In the genomic region with DNA sequence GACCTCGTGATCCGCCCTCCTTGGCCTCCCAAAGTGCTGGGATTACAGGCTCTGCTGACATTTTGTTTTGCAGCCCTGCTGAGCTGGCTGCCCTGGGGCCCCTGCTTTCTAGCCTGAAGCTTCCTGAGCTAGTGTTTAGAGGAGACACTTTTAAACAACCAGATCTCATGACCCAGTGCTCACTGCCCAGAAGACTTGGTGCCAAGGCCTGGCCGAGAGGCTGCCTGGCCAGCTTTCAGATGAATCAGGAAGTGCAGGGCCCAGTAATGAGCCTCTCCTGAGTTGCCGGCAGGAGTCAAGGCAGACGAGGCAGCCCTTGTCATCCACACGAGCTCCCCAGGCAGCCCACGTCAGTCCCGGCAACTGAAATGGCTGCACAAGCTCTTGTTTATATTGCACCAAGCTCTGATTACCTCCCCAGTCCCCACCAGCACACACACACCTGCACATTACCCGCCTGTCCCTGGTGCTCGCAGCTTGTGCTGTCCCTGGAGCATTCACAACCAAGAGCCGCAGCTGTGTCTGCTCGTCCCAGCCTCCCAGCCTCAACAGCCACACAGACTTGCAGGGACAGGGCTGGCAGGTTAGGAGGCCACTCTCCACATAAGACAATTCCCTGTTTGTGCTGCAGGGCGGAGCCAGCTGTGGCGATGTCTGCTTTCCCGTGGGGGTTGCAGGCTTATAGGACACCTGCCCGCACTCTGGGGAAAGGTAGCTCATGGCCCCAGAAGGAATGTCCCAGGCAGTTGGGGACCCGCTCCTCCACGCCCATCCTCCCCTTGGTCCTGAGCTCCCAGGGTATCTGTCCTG, we compare ENCODE assay signal across 12 cellular contexts.
DNase-seq lines count a peak whose midpoint lies in the region; ATAC-seq and TF ChIP-seq lines count a peak whose summit lies in the region.
"Had no signal": no experiment of that assay in that cellular context is flagged by ENCODE, and none has a peak within 500 bp of the region (broad histone marks: within the 10 kb centered on the region; RNA-seq: fewer than 3 reads in every experiment).

No MANE protein-coding gene starts in this region.

- H4K20me1 ChIP-seq in fibroblast of lung (ENCODE audit: control insufficient read depth, extremely low read depth, insufficient read depth, low read length) = no peaks in the 10 kb centered on the region

- no peaks in the 10 kb centered on the region for H3K79me2 ChIP-seq in fibroblast of lung (ENCODE audit: control insufficient read depth, insufficient read depth, low read length)

- H3K27me3 ChIP-seq in fibroblast of lung (ENCODE audit: control insufficient read depth, insufficient read depth, low read length) = no peaks in the 10 kb centered on the region

- no peak for ATAC-seq in HG03039 (IDR thresholded peaks at IDR 0.05; ENCODE audit: unreplicated experiment)
- ATAC-seq in GM21737 (IDR thresholded peaks at IDR 0.05; ENCODE audit: unreplicated experiment) = no peak
- ATAC-seq: T-cell had no signal

- no peaks in the 10 kb centered on the region for H3K36me3 ChIP-seq in fibroblast of lung (ENCODE audit: control insufficient read depth, insufficient read depth, low read length)

- H3K4me2 ChIP-seq in fibroblast of lung (ENCODE audit: extremely low read depth, insufficient read depth, low read length) = no peak overlapping the region

- TF ChIP-seq CTCF in LNCaP clone FGC (IDR thresholded peaks at IDR 0.05; ENCODE audit: control insufficient read depth, extremely low read depth, insufficient read depth) = no peak
- no peak for TF ChIP-seq CTCF in fibroblast of lung (conservative IDR thresholded peaks at IDR 0.05 in 1 of 2, IDR thresholded peaks at IDR 0.05 in 1 of 2; ENCODE audit: low read depth in 1 of 2, low read length in 2 of 2)

- no peak overlapping the region for H2AFZ ChIP-seq in fibroblast of lung (ENCODE audit: low read length)

- H3K4me3 ChIP-seq in LNCaP clone FGC (ENCODE audit: low read depth, low read length) (peak overlapping the region; percentile 24), fibroblast of lung (replicated peaks in 1 of 4; ENCODE audit: control extremely low read depth in 1 of 4, insufficient read depth in 1 of 4, low read depth in 3 of 4, low read length in 4 of 4) (no peak overlapping the region)

- in situ Hi-C loops in ACHN (cut with HindIII; ENCODE audit: low pct_ligation_motif_present, low pct_unique_long_range_greater_than_20kb, low sequenced_read_pairs) = no loop called here

- DNase-seq in LNCaP clone FGC (ENCODE audit: low read depth) (peak; percentile 74), NCI-H69 (lab: John Stamatoyannopoulos, UW) (peak; percentile 76), fibroblast of lung (ENCODE audit: low read depth in 2 of 2) (peak; percentile 2 to 6), putamen (ENCODE audit: low spot score) (peak; percentile 54), ACHN (no peak)
- no peak for DNase-seq in activated CD4-positive, alpha-beta T cell treated with anti-CD3 and anti-CD28 coated beads for 48 hours
- DNase-seq: amniotic stem cell; CD4-positive, CD25-positive, alpha-beta regulatory T cell; T-cell had no signal

- H3K4me1 ChIP-seq in fibroblast of lung (ENCODE audit: control insufficient read depth, extremely low read depth, insufficient read depth, low read length) = no peaks in the 10 kb centered on the region

- no peaks in the 10 kb centered on the region for H3K9me3 ChIP-seq in fibroblast of lung (ENCODE audit: control insufficient read depth, insufficient read depth, low read depth, low read length)

- H3K27ac ChIP-seq in fibroblast of lung (ENCODE audit: insufficient read depth, low read length) = no peak overlapping the region
- H3K27ac ChIP-seq: epithelial cell of prostate had no signal

- H3K9ac ChIP-seq in fibroblast of lung (ENCODE audit: insufficient read depth, low read length) = no peak overlapping the region

Comparison
In these comparisons a context has a peak if more than half of its experiments do, and no peak if none do; other contexts are left out.
1. DNase-seq: peak in LNCaP clone FGC (single experiment), NCI-H69 (single experiment), fibroblast of lung (2 of 2) and putamen (single experiment); none in activated CD4-positive, alpha-beta T cell treated with anti-CD3 and anti-CD28 coated beads for 48 hours (single experiment) and ACHN (single experiment).